ENCODE assay signal across 8 cellular contexts in genomic region chr10:80199828-80200227, GRCh38.
DNase-seq lines count a peak whose midpoint lies in the region; ATAC-seq and TF ChIP-seq lines count a peak whose summit lies in the region.

No MANE protein-coding gene starts in this region.

- peak overlapping the region; percentile 98 for H3K27ac ChIP-seq in epithelial cell of prostate

- no peak for TF ChIP-seq POLR2A in NB4 (IDR thresholded peaks at IDR 0.05; ENCODE audit: extremely low read depth, insufficient read length)

- TF ChIP-seq CTCF in AG09319 (IDR thresholded peaks at IDR 0.05; ENCODE audit: low read depth, low read length) (peak; percentile 27), NB4 (IDR thresholded peaks at IDR 0.05; ENCODE audit: low read depth, low read length) (no peak), nephron (IDR thresholded peaks at IDR 0.05; ENCODE audit: unreplicated experiment in 3 of 3) (peak in 1 of 3 experiments; percentile 10)

- H3K27me3 Mint-ChIP-seq in nephron (ENCODE audit: low read depth): no peaks in the 10 kb centered on the region

- peaks cover 4% of the 10 kb centered on the region for H3K36me3 Mint-ChIP-seq in nephron (ENCODE audit: low read depth)

- H3K4me3 Mint-ChIP-seq in nephron: peak overlapping the region in 2 of 3 experiments; percentile 4 to 23

- peak overlapping the region; percentile 25 to 61 (median 54) for H3K27ac Mint-ChIP-seq in nephron

- no peak for ATAC-seq in GM18502 (IDR thresholded peaks at IDR 0.05; ENCODE audit: poor library complexity, unreplicated experiment)
- ATAC-seq in HG03521 (IDR thresholded peaks at IDR 0.05; ENCODE audit: unreplicated experiment): no peak

- no peak overlapping the region for H3K4me3 ChIP-seq in NB4 (ENCODE audit: low read depth, low read length)

- H3K9me3 Mint-ChIP-seq in nephron: no peaks in the 10 kb centered on the region

- DNase-seq in AG09319 (ENCODE audit: extremely low read depth, low read depth) (peak; percentile 68), NB4 (ENCODE audit: low read depth) (peak; percentile 44), epithelial cell of prostate (ENCODE audit: low read depth, low spot score) (no peak), DMS153 (lab: John Stamatoyannopoulos, UW) (no peak), germinal center (ENCODE audit: low spot score) (no peak)

- H3K4me1 Mint-ChIP-seq in nephron: peaks cover 80% of the 10 kb centered on the region

Comparison
In these comparisons a context has a peak if more than half of its experiments do, and no peak if none do; other contexts are left out.
1. DNase-seq: peak in AG09319 (single experiment) and NB4 (single experiment); none in epithelial cell of prostate (single experiment), DMS153 (single experiment) and germinal center (single experiment).